ENCODE assay signal across 8 cellular contexts in genomic region chr11:77589181-77589520, GRCh38. TPM values are rescaled to one million over a fixed set of nuclear protein-coding genes. Genes with fewer than 3 reads are reported as not detected.
A peak's percentile ranks its signal among the peaks of the same experiment; 100 is the strongest.
DNase-seq lines count a peak whose midpoint lies in the region; ATAC-seq and TF ChIP-seq lines count a peak whose summit lies in the region.

No MANE protein-coding gene starts in this region.

- peaks cover 15% of the 10 kb centered on the region for H3K36me3 Mint-ChIP-seq in WTC11
- no peaks in the 10 kb centered on the region for H3K36me3 Mint-ChIP-seq in stimulated activated memory B cell treated with anti-CD40 and anti-IgM and Interleukin-4, amounts not matched to agents 10 μg/mL and 1 μg/mL and 100 μg/mL, for 72 hours

- peaks cover 30% of the 10 kb centered on the region for H3K27me3 Mint-ChIP-seq in WTC11 (ENCODE audit: low read depth)
- peaks cover 21% of the 10 kb centered on the region for H3K27me3 Mint-ChIP-seq in stimulated activated memory B cell treated with anti-CD40 and anti-IgM and Interleukin-4, amounts not matched to agents 10 μg/mL and 1 μg/mL and 100 μg/mL, for 72 hours

- DNase-seq in WTC11 (ENCODE audit: low spot score) = no peak
- DNase-seq in right cardiac atrium = peak in 1 of 3 donors; percentile 23
- DNase-seq in cerebellar nuclear complex (lab: John Stamatoyannopoulos, UW) = no peak
- no peak for DNase-seq in inferior parietal cortex (ENCODE audit: extremely low spot score)
- DNase-seq in erythroblast (lab: John Stamatoyannopoulos, UW) = no peak

- peaks cover 23% of the 10 kb centered on the region for H3K9me3 Mint-ChIP-seq in WTC11
- H3K9me3 Mint-ChIP-seq in stimulated activated memory B cell treated with anti-CD40 and anti-IgM and Interleukin-4, amounts not matched to agents 10 μg/mL and 1 μg/mL and 100 μg/mL, for 72 hours = no peaks in the 10 kb centered on the region

- no peak overlapping the region for H3K27ac Mint-ChIP-seq in WTC11
- H3K27ac Mint-ChIP-seq in stimulated activated memory B cell treated with anti-CD40 and anti-IgM and Interleukin-4, amounts not matched to agents 10 μg/mL and 1 μg/mL and 100 μg/mL, for 72 hours = peak overlapping the region; percentile 74

- CTCF ChIA-PET in WTC11 (lab: Charles Lee) = interaction anchor here (0.6 to 2.1 kb wide), 5 partner anchors 177 to 462 kb away, joined by 3 to 9 read pairs (median 5); partner anchors contain the start of gene MYO7A

- H3K27ac ChIP-seq in right cardiac atrium (ENCODE audit: low read length) = peak overlapping the region; percentile 9

- WGBS in right cardiac atrium = 2% methylated on average over 19 of the region's 19 CpGs

- POLR2A ChIA-PET in WTC11 (lab: Charles Lee) = interaction anchor here (1.2 to 1.9 kb wide), 2 partner anchors 49 to 394 kb away, joined by 3 to 6 read pairs; partner anchors contain the start of gene CLNS1A

- H3K27me3 ChIP-seq in right cardiac atrium (ENCODE audit: control insufficient read depth, insufficient read depth) = no peaks in the 10 kb centered on the region

- H3K4me1 ChIP-seq in right cardiac atrium (ENCODE audit: control insufficient read depth, insufficient read depth, low read length) = peaks cover 2% of the 10 kb centered on the region

- intact Hi-C loops in right cardiac atrium (cut with DNase I) = no loop called here

- TF ChIP-seq POLR2A in erythroblast (IDR thresholded peaks at IDR 0.05; ENCODE audit: low read length) = no peak

- no peaks in the 10 kb centered on the region for H3K9me3 ChIP-seq in right cardiac atrium (ENCODE audit: control insufficient read depth, low read length)

- ATAC-seq in GM18868 (IDR thresholded peaks at IDR 0.05; ENCODE audit: unreplicated experiment) (peak; percentile 32), HG02870 (IDR thresholded peaks at IDR 0.05; ENCODE audit: unreplicated experiment) (peak; percentile 25), WTC11 (peak; percentile 5), right cardiac atrium (peak; percentile 10 to 20)
- ATAC-seq in stimulated activated memory B cell treated with anti-CD40 and anti-IgM and Interleukin-4, amounts not matched to agents 10 μg/mL and 1 μg/mL and 100 μg/mL, for 72 hours = peak; percentile 46

- H3K4me3 Mint-ChIP-seq in WTC11 = peak overlapping the region; percentile 80
- H3K4me3 Mint-ChIP-seq in stimulated activated memory B cell treated with anti-CD40 and anti-IgM and Interleukin-4, amounts not matched to agents 10 μg/mL and 1 μg/mL and 100 μg/mL, for 72 hours = peak overlapping the region; percentile 92

- peak overlapping the region; percentile 58 for H3K4me3 ChIP-seq in right cardiac atrium (ENCODE audit: low read length)

- peaks cover 12% of the 10 kb centered on the region for H3K4me1 Mint-ChIP-seq in WTC11
- H3K4me1 Mint-ChIP-seq in stimulated activated memory B cell treated with anti-CD40 and anti-IgM and Interleukin-4, amounts not matched to agents 10 μg/mL and 1 μg/mL and 100 μg/mL, for 72 hours = peaks cover 20% of the 10 kb centered on the region

- TF ChIP-seq CTCF in WTC11 (IDR thresholded peaks at IDR 0.05) = no peak

TF ChIP-seq in WTC11, 78 proteins besides CTCF, POLR2A, EP300 and RAD21:
- no peak for TF ChIP-seq FOXP4 (CRISPR knock-in tag; IDR thresholded peaks at IDR 0.05)
- TF ChIP-seq ATF6 (CRISPR knock-in tag; IDR thresholded peaks at IDR 0.05) = no peak
- TF ChIP-seq SMAD4 (CRISPR knock-in tag; IDR thresholded peaks at IDR 0.05) = no peak
- no peak for TF ChIP-seq ZSCAN18 (CRISPR knock-in tag; IDR thresholded peaks at IDR 0.05)
- no peak for TF ChIP-seq ARID4B (CRISPR knock-in tag; IDR thresholded peaks at IDR 0.05; ENCODE audit: borderline replicate concordance)

RNA-seq across cellular contexts. Expression of gene AQP11, which starts 0.6 kb away (rescaled TPM):
- total RNA-seq in WTC11 (2021) = 0.99 to 1.6 TPM (median 1.2 TPM) in 3 replicates
- 1 to 10 TPM in 3 of 4 donors, under 1 TPM in 1; 0.64 to 1.6 (median 1.3) TPM for total RNA-seq in right cardiac atrium
- polyA plus RNA-seq in right cardiac atrium = 0.81 TPM

RNA-seq across cellular contexts. Expression of gene CLNS1A, which starts 48.4 kb away (rescaled TPM):
- total RNA-seq in WTC11 (2021) (147 to 153 TPM (median 152 TPM) in 3 replicates), right cardiac atrium (10 to 100 TPM; 71.5 to 84.7 (median 73.5) TPM)
- polyA plus RNA-seq in right cardiac atrium = 69.4 TPM
